8 cellular contexts compared by ENCODE assay signal in the genomic region with DNA sequence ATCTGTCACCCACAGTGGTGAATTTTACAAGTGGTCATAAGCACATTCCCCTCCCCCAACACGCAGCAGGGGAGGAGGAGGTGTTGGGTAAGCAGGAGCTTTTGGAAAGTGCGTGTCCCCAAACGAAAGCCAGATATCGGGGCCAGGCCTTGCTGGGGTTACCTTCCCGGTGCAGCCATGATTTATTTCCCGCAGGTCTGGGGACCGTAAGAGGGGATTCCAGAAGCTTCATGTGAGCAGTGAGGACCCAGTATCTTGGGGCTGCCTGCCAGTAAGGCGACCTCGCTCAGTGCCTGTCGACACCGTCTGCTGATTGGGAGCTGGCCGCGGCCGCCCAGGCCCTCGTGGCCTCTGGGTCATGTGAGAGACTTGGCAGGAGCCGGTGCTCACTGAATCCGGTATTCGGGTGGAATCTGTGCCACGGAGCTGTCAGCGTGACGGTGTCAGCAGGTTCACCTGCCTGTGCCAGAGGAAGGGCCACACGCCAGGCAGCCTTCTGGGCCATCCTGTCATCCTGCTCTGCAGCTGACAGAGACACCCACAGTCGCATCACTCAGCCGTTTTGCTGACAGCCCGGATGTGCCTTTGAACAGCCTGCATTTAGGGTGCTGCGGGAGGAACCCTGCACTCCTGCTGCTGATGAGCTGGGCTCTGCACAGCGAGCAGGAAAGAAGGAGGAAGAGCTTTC. TPM values are rescaled to one million over a fixed set of nuclear protein-coding genes. Genes with fewer than 3 reads are reported as not detected.
DNase-seq lines count a peak whose midpoint lies in the region; ATAC-seq and TF ChIP-seq lines count a peak whose summit lies in the region.

No MANE protein-coding gene starts in this region.

- no peaks in the 10 kb centered on the region for H3K9me3 Mint-ChIP-seq in activated naive CD4-positive, alpha-beta T cell treated with anti-CD3 and anti-CD28 coated beads for 36 hours
- H3K9me3 Mint-ChIP-seq in glutamatergic neuron (ENCODE audit: unreplicated experiment), result no peaks in the 10 kb centered on the region

- intact Hi-C loops in activated naive CD4-positive, alpha-beta T cell treated with anti-CD3 and anti-CD28 coated beads for 36 hours (cut with micrococcal nuclease), result loop anchor here (10.0 kb wide), 1 partner anchor 835 kb away; a partner anchor contains a TSS

- no peak for TF ChIP-seq CTCF in glutamatergic neuron (IDR thresholded peaks at IDR 0.05; ENCODE audit: partially characterized antibody, unreplicated experiment)
- no peak for TF ChIP-seq CTCF in omental fat pad (IDR thresholded peaks at IDR 0.05)

- peaks cover 17% of the 10 kb centered on the region for H3K4me1 Mint-ChIP-seq in activated naive CD4-positive, alpha-beta T cell treated with anti-CD3 and anti-CD28 coated beads for 36 hours (ENCODE audit: low read depth)
- H3K4me1 Mint-ChIP-seq in glutamatergic neuron (ENCODE audit: low read depth, unreplicated experiment), result peaks cover 3% of the 10 kb centered on the region

- peaks cover 17% of the 10 kb centered on the region for H3K27me3 Mint-ChIP-seq in activated naive CD4-positive, alpha-beta T cell treated with anti-CD3 and anti-CD28 coated beads for 36 hours (ENCODE audit: low read depth)
- H3K27me3 Mint-ChIP-seq in glutamatergic neuron (ENCODE audit: unreplicated experiment), result no peaks in the 10 kb centered on the region

- ATAC-seq in omental fat pad (ENCODE audit: low FRiP score) (peak; percentile 87), GM19395 (IDR thresholded peaks at IDR 0.05; ENCODE audit: unreplicated experiment) (no peak)

- H3K36me3 Mint-ChIP-seq in activated naive CD4-positive, alpha-beta T cell treated with anti-CD3 and anti-CD28 coated beads for 36 hours (ENCODE audit: low read depth), result no peaks in the 10 kb centered on the region
- no peaks in the 10 kb centered on the region for H3K36me3 Mint-ChIP-seq in glutamatergic neuron (ENCODE audit: unreplicated experiment)

- no peak overlapping the region for H3K4me3 Mint-ChIP-seq in activated naive CD4-positive, alpha-beta T cell treated with anti-CD3 and anti-CD28 coated beads for 36 hours
- H3K4me3 Mint-ChIP-seq in glutamatergic neuron (ENCODE audit: unreplicated experiment), result no peak overlapping the region

- CTCF ChIA-PET in activated naive CD4-positive, alpha-beta T cell treated with anti-CD3 and anti-CD28 coated beads for 36 hours (lab: Charles Lee), result interaction anchor here (0.5 to 3.1 kb wide), 6 partner anchors 13 to 1182 kb away, joined by 3 to 11 read pairs (median 4); no protein-coding TSS in a partner anchor

- TF ChIP-seq POLR2A in GM18526 (IDR thresholded peaks at IDR 0.05; ENCODE audit: extremely low read depth, insufficient read length), result peak; percentile 18

- no peak overlapping the region for H3K27ac Mint-ChIP-seq in activated naive CD4-positive, alpha-beta T cell treated with anti-CD3 and anti-CD28 coated beads for 36 hours
- no peak overlapping the region for H3K27ac Mint-ChIP-seq in glutamatergic neuron (ENCODE audit: unreplicated experiment)

- peak; percentile 55 for DNase-seq in NCI-H2029 treated with DMSO at 0.1 percent for 48 hours (lab: John Stamatoyannopoulos, UW)
- DNase-seq in activated naive CD4-positive, alpha-beta T cell treated with anti-CD3 and anti-CD28 coated beads for 36 hours, result peak; percentile 73
- peak; percentile 22 for DNase-seq in glutamatergic neuron
- peak; percentile 24 for DNase-seq in omental fat pad (ENCODE audit: low spot score)
- no peak for DNase-seq in SIG-M5 (lab: John Stamatoyannopoulos, UW)
- no peak for DNase-seq in HuH-7 (ENCODE audit: low spot score)

RNA-seq across cellular contexts. Expression of a gene that starts 37.3 kb away (rescaled TPM):
- total RNA-seq in activated naive CD4-positive, alpha-beta T cell treated with anti-CD3 and anti-CD28 coated beads for 36 hours, result 100 to 1,000 TPM; 105 TPM
- total RNA-seq in glutamatergic neuron (ENCODE audit: unreplicated experiment), result 131 TPM
- 100 to 1,000 TPM in 3 of 4 donors, 10 to 100 TPM in 1; 68.7 to 149 (median 134) TPM for total RNA-seq in omental fat pad

RNA-seq across cellular contexts. Expression of a gene that starts 37.6 kb away (rescaled TPM):
- 10 to 100 TPM; 11.3 to 11.8 TPM for total RNA-seq in activated naive CD4-positive, alpha-beta T cell treated with anti-CD3 and anti-CD28 coated beads for 36 hours
- total RNA-seq in glutamatergic neuron (ENCODE audit: unreplicated experiment) (19.0 TPM), omental fat pad (10 to 100 TPM; 29.6 to 62.9 (median 44.5) TPM)

Comparison
In these comparisons a context has a peak if more than half of its experiments do, and no peak if none do; other contexts are left out.
1. DNase-seq: peak in NCI-H2029 treated with DMSO at 0.1 percent for 48 hours (single experiment), activated naive CD4-positive, alpha-beta T cell treated with anti-CD3 and anti-CD28 coated beads for 36 hours (single experiment), glutamatergic neuron (single experiment) and omental fat pad (single experiment); none in SIG-M5 (single experiment) and HuH-7 (single experiment).